In the genomic region with DNA sequence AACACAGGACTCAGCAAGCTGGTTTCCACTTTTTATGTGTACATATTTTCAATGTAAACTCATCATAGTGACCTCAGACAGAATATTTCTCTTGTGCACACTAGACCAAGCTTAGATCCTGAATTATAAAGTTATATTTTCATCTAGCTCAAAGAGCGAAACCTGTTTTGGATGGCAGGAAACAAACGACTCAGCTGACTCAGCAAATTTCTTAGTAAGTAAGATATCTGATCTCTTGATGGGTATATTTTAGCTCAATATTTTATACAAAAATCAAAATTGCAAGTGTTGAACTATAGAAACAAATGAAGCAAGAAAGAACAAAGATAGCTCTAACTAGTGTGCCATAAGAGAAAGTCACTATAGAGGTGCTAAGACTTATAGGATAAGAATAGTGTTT, we compare ENCODE assay signal across 36 cellular contexts.
"Had no signal": no experiment of that assay in that cellular context is flagged by ENCODE, and none has a peak within 500 bp of the region (broad histone marks: within the 10 kb centered on the region; RNA-seq: fewer than 3 reads in every experiment).

No MANE protein-coding gene starts in this region.

- DNase-seq: activated B cell treated with CpG ODN at 0.5 μM for 24 hours; activated CD4-positive, alpha-beta memory T cell treated with anti-CD3 and anti-CD28 coated beads for 36 hours; activated CD4-positive, alpha-beta T cell treated with anti-CD3 and anti-CD28 coated beads for 4 hours; activated CD4-positive, alpha-beta T cell treated with anti-CD3 and anti-CD28 coated beads, Interleukin-2, amount 10 ng/mL, durations not matched to agents 24 days and 14 days; activated CD4-positive, alpha-beta T cell treated with anti-CD3 and anti-CD28 coated beads, Interleukin-2, amount 50 U/mL, for 1 hour; activated CD4-positive, alpha-beta T cell treated with anti-CD3 and anti-CD28 coated beads, Interleukin-2, amount 50 U/mL, for 4 hours; activated CD4-positive, CD25-positive, alpha-beta regulatory T cell treated with anti-CD3 and anti-CD28 coated beads, Interleukin-2, amount 50 U/mL, for 72 hours; activated CD8-positive, alpha-beta memory T cell treated with anti-CD3 and anti-CD28 coated beads, Interleukin-2, amount 50 U/mL, for 4 hours; activated CD8-positive, alpha-beta T cell treated with anti-CD3 and anti-CD28 coated beads for 36 hours; activated effector memory CD4-positive, alpha-beta T cell treated with anti-CD3 and anti-CD28 coated beads, Interleukin-2, amount 50 U/mL, for 16 hours; activated gamma-delta T cell treated with Interleukin-2 at 50 U/mL for 16 hours; activated naive CD4-positive, alpha-beta T cell; activated naive CD4-positive, alpha-beta T cell treated with anti-CD3 and anti-CD28 coated beads for 36 hours; activated naive CD4-positive, alpha-beta T cell treated with anti-CD3 and anti-CD28 coated beads, Interleukin-2, amount 50 U/mL, for 16 hours; activated naive CD8-positive, alpha-beta T cell treated with anti-CD3 and anti-CD28 coated beads for 36 hours; activated T-cell treated with anti-CD3 and anti-CD28 coated beads for 4 hours; activated T-cell treated with anti-CD3 and anti-CD28 coated beads, Interleukin-2, amount 50 U/mL, for 1 hour; activated T-cell treated with anti-CD3 and anti-CD28 coated beads, Interleukin-2, amount 50 U/mL, for 4 hours; activated T-cell treated with anti-CD3 and anti-CD28 coated beads, Interleukin-2, amount 50 U/mL, for 72 hours; adrenal gland; amniotic stem cell; aorta; body of pancreas; brain microvascular endothelial cell; central memory CD4-positive, alpha-beta T cell; T-helper 2 cell; T-helper 9 cell had no signal

- H3K27ac ChIP-seq: adrenal gland, body of pancreas, brain microvascular endothelial cell, breast epithelium, VCaP had no signal

- ATAC-seq: activated CD8-positive, alpha-beta T cell treated with anti-CD3 and anti-CD28 coated beads for 36 hours; activated naive CD4-positive, alpha-beta T cell treated with anti-CD3 and anti-CD28 coated beads, Interleukin-2, amount 50 U/mL, for 72 hours; activated T-cell treated with anti-CD3 and anti-CD28 coated beads, Interleukin-2, amount 50 U/mL, for 4 hours; activated T-cell treated with anti-CD3 and anti-CD28 coated beads, Interleukin-2, amount 50 U/mL, for 72 hours; activated T-helper 17 cell treated with anti-CD3 and anti-CD28 coated beads, Interleukin-2, amount 50 U/mL, for 72 hours; body of pancreas had no signal

- H3K9me3 ChIP-seq: adrenal gland, body of pancreas, breast epithelium had no signal

- H3K27me3 ChIP-seq: adrenal gland, body of pancreas, brain microvascular endothelial cell, breast epithelium had no signal

- H3K9me3 Mint-ChIP-seq: activated CD4-positive, alpha-beta T cell treated with anti-CD3 and anti-CD28 coated beads, Interleukin-2, amount 10 ng/mL, durations not matched to agents 24 days and 14 days; activated CD8-positive, alpha-beta T cell treated with anti-CD3 and anti-CD28 coated beads for 36 hours; activated naive CD4-positive, alpha-beta T cell treated with anti-CD3 and anti-CD28 coated beads for 36 hours; activated naive CD4-positive, alpha-beta T cell treated with anti-CD3 and anti-CD28 coated beads, Interleukin-2, amount 50 U/mL, for 72 hours; activated naive CD8-positive, alpha-beta T cell treated with anti-CD3 and anti-CD28 coated beads for 36 hours; activated T-cell treated with anti-CD3 and anti-CD28 coated beads, Interleukin-2, amount 50 U/mL, for 4 hours; activated T-helper 1 cell treated with anti-CD3 and anti-CD28 coated beads, Interleukin-12 subunit alpha, Interleukin-12 subunit beta, Interleukin-2, Interleukin-4 antibody, amounts not matched to agents 30 ng/mL and 10 ng/mL and 1 ng/mL, durations not matched to agents 14 hours and 24 hours and 36 hours; activated T-helper 17 cell treated with anti-CD3 and anti-CD28 coated beads, Interleukin-2, amount 50 U/mL, for 72 hours had no signal

- FAIRE-seq: astrocyte, TTC549 had no signal

- H3K4me1 ChIP-seq: adrenal gland, body of pancreas, breast epithelium had no signal

- H3K36me3 ChIP-seq: adrenal gland, brain microvascular endothelial cell, breast epithelium had no signal

- H3K4me3 ChIP-seq: adrenal gland, body of pancreas, breast epithelium had no signal

- H3K4me3 Mint-ChIP-seq: activated B cell treated with CpG ODN at 0.5 μM for 24 hours; activated CD4-positive, alpha-beta memory T cell treated with anti-CD3 and anti-CD28 coated beads for 36 hours; activated CD4-positive, alpha-beta T cell treated with anti-CD3 and anti-CD28 coated beads, Interleukin-2, amount 10 ng/mL, durations not matched to agents 24 days and 14 days; activated CD8-positive, alpha-beta T cell treated with anti-CD3 and anti-CD28 coated beads for 36 hours; activated naive CD4-positive, alpha-beta T cell treated with anti-CD3 and anti-CD28 coated beads for 36 hours; activated naive CD8-positive, alpha-beta T cell treated with anti-CD3 and anti-CD28 coated beads for 36 hours; activated T-cell treated with anti-CD3 and anti-CD28 coated beads, Interleukin-2, amount 50 U/mL, for 4 hours; activated T-cell treated with anti-CD3 and anti-CD28 coated beads, Interleukin-2, amount 50 U/mL, for 72 hours; activated T-helper 1 cell treated with anti-CD3 and anti-CD28 coated beads, Interleukin-12 subunit alpha, Interleukin-12 subunit beta, Interleukin-2, Interleukin-4 antibody, amounts not matched to agents 30 ng/mL and 10 ng/mL and 1 ng/mL, durations not matched to agents 14 hours and 24 hours and 36 hours; activated T-helper 17 cell treated with anti-CD3 and anti-CD28 coated beads, Interleukin-2, amount 50 U/mL, for 72 hours; T-helper 1 cell treated with Interleukin-12 subunit alpha and Interleukin-12 subunit beta and Interleukin-4 antibody, amounts not matched to agents 30 μg/mL and 1 μg/mL, for 36 hours; T-helper 2 cell treated with Interferon-gamma antibody and Interleukin-4, amounts not matched to agents 5 μg/mL and 100 μg/mL, for 36 hours had no signal

- H3K4me1 Mint-ChIP-seq: activated B cell treated with CpG ODN at 0.5 μM for 24 hours; activated CD4-positive, alpha-beta T cell treated with anti-CD3 and anti-CD28 coated beads, Interleukin-2, amount 10 ng/mL, durations not matched to agents 24 days and 14 days; activated naive CD8-positive, alpha-beta T cell treated with anti-CD3 and anti-CD28 coated beads for 36 hours; activated T-helper 17 cell treated with anti-CD3 and anti-CD28 coated beads, Interleukin-2, amount 50 U/mL, for 72 hours had no signal

- H3K27ac Mint-ChIP-seq: activated B cell treated with CpG ODN at 0.5 μM for 24 hours; activated CD4-positive, alpha-beta memory T cell treated with anti-CD3 and anti-CD28 coated beads for 36 hours; activated CD4-positive, alpha-beta T cell treated with anti-CD3 and anti-CD28 coated beads, Interleukin-2, amount 10 ng/mL, durations not matched to agents 24 days and 14 days; activated CD8-positive, alpha-beta T cell treated with anti-CD3 and anti-CD28 coated beads for 36 hours; activated naive CD4-positive, alpha-beta T cell treated with anti-CD3 and anti-CD28 coated beads for 36 hours; activated naive CD4-positive, alpha-beta T cell treated with anti-CD3 and anti-CD28 coated beads, Interleukin-2, amount 50 U/mL, for 72 hours; activated naive CD8-positive, alpha-beta T cell treated with anti-CD3 and anti-CD28 coated beads for 36 hours; activated T-cell treated with anti-CD3 and anti-CD28 coated beads, Interleukin-2, amount 50 U/mL, for 72 hours; activated T-helper 1 cell treated with anti-CD3 and anti-CD28 coated beads, Interleukin-12 subunit alpha, Interleukin-12 subunit beta, Interleukin-2, Interleukin-4 antibody, amounts not matched to agents 30 ng/mL and 10 ng/mL and 1 ng/mL, durations not matched to agents 14 hours and 24 hours and 36 hours; activated T-helper 17 cell treated with anti-CD3 and anti-CD28 coated beads, Interleukin-2, amount 50 U/mL, for 72 hours; T-helper 1 cell treated with Interleukin-12 subunit alpha and Interleukin-12 subunit beta and Interleukin-4 antibody, amounts not matched to agents 30 μg/mL and 1 μg/mL, for 36 hours; T-helper 2 cell treated with Interferon-gamma antibody and Interleukin-4, amounts not matched to agents 5 μg/mL and 100 μg/mL, for 36 hours had no signal

- H3K27me3 Mint-ChIP-seq: activated B cell treated with CpG ODN at 0.5 μM for 24 hours; activated CD4-positive, alpha-beta memory T cell treated with anti-CD3 and anti-CD28 coated beads for 36 hours; activated CD4-positive, alpha-beta T cell treated with anti-CD3 and anti-CD28 coated beads, Interleukin-2, amount 10 ng/mL, durations not matched to agents 24 days and 14 days; activated CD8-positive, alpha-beta T cell treated with anti-CD3 and anti-CD28 coated beads for 36 hours; activated naive CD8-positive, alpha-beta T cell treated with anti-CD3 and anti-CD28 coated beads for 36 hours; activated T-helper 17 cell treated with anti-CD3 and anti-CD28 coated beads, Interleukin-2, amount 50 U/mL, for 72 hours had no signal

- H3K36me3 Mint-ChIP-seq: activated CD4-positive, alpha-beta memory T cell treated with anti-CD3 and anti-CD28 coated beads for 36 hours; activated naive CD4-positive, alpha-beta T cell treated with anti-CD3 and anti-CD28 coated beads, Interleukin-2, amount 50 U/mL, for 72 hours; activated naive CD8-positive, alpha-beta T cell treated with anti-CD3 and anti-CD28 coated beads for 36 hours had no signal
